22 cellular contexts compared by ENCODE assay signal in genomic region chr15:81491414-81492101, GRCh38.
"Had no signal": no experiment of that assay in that cellular context is flagged by ENCODE, and none has a peak within 500 bp of the region (broad histone marks: within the 10 kb centered on the region; RNA-seq: fewer than 3 reads in every experiment).

No MANE protein-coding gene starts in this region.

- H3K36me3 Mint-ChIP-seq: stimulated activated effector memory CD8-positive, alpha-beta T cell treated with anti-CD3 and anti-CD28 coated beads, Interleukin-12 subunit alpha, Interleukin-12 subunit beta, amount 100 ng/mL, for 72 hours had no signal

- ATAC-seq: activated CD4-positive, CD25-positive, alpha-beta regulatory T cell treated with anti-CD3 and anti-CD28 coated beads, Interleukin-2, amount 50 U/mL, for 24 hours; activated CD8-positive, alpha-beta T cell treated with anti-CD3 and anti-CD28 coated beads, Interleukin-2, amount 10 ng/mL, durations not matched to agents 7 days and 5 days; effector memory CD8-positive, alpha-beta T cell; heart left ventricle; sciatic nerve; stimulated activated effector memory CD8-positive, alpha-beta T cell treated with anti-CD3 and anti-CD28 coated beads, Interleukin-12 subunit alpha, Interleukin-12 subunit beta, amount 100 ng/mL, for 72 hours; stimulated activated naive CD8-positive, alpha-beta T cell treated with anti-CD3 and anti-CD28 coated beads, Interleukin-15, amount 100 ng/mL, for 72 hours; T-helper 17 cell had no signal

- H3K4me3 Mint-ChIP-seq: activated CD8-positive, alpha-beta T cell treated with anti-CD3 and anti-CD28 coated beads, Interleukin-2, amount 10 ng/mL, durations not matched to agents 7 days and 5 days; activated naive CD4-positive, alpha-beta T cell treated with anti-CD3 and anti-CD28 coated beads, Interleukin-2, amount 50 U/mL, for 24 hours; activated T-helper 1 cell treated with anti-CD3 and anti-CD28 coated beads, Interleukin-12 subunit alpha, Interleukin-12 subunit beta, Interleukin-2, Interleukin-4 antibody, amounts not matched to agents 30 ng/mL and 10 ng/mL and 1 ng/mL, durations not matched to agents 14 hours and 24 hours and 36 hours; central memory CD8-positive, alpha-beta T cell; effector memory CD8-positive, alpha-beta T cell; stimulated activated effector memory CD8-positive, alpha-beta T cell treated with anti-CD3 and anti-CD28 coated beads, Interleukin-12 subunit alpha, Interleukin-12 subunit beta, amount 100 ng/mL, for 72 hours; stimulated activated naive CD8-positive, alpha-beta T cell treated with anti-CD3 and anti-CD28 coated beads, Interleukin-15, amount 100 ng/mL, for 72 hours; T-helper 17 cell had no signal

- H3K4me3 ChIP-seq: colonic mucosa, dorsolateral prefrontal cortex, esophagus muscularis mucosa, heart left ventricle, tibial artery had no signal

- H3K27ac ChIP-seq: colonic mucosa, dorsolateral prefrontal cortex, esophagus muscularis mucosa, heart left ventricle, parathyroid adenoma, tibial artery had no signal

- H3K4me1 ChIP-seq: colonic mucosa, parathyroid adenoma, tibial artery had no signal

- H3K9me3 ChIP-seq: colonic mucosa, esophagus muscularis mucosa, heart left ventricle, tibial artery had no signal

- DNase-seq: activated CD4-positive, alpha-beta T cell treated with anti-CD3 and anti-CD28 coated beads, Interleukin-2, amount 50 U/mL, for 1 hour; activated CD8-positive, alpha-beta T cell treated with anti-CD3 and anti-CD28 coated beads, Interleukin-2, amount 10 ng/mL, durations not matched to agents 7 days and 5 days; activated gamma-delta T cell; aorta; colonic mucosa; effector memory CD8-positive, alpha-beta T cell; mesenchymal stem cell; small intestine; stimulated activated CD4-positive, alpha-beta T cell treated with anti-CD3 and anti-CD28 coated beads, Interleukin-2, amount 100 ng/mL, for 24 hours; stimulated activated naive CD8-positive, alpha-beta T cell treated with anti-CD3 and anti-CD28 coated beads, Interleukin-15, amount 100 ng/mL, for 72 hours; T-helper 17 cell; tibial artery had no signal

- H3K27me3 Mint-ChIP-seq: stimulated activated naive CD8-positive, alpha-beta T cell treated with anti-CD3 and anti-CD28 coated beads, Interleukin-15, amount 100 ng/mL, for 72 hours had no signal

- H3K4me1 Mint-ChIP-seq: activated naive CD4-positive, alpha-beta T cell treated with anti-CD3 and anti-CD28 coated beads, Interleukin-2, amount 50 U/mL, for 24 hours; central memory CD8-positive, alpha-beta T cell; stimulated activated effector memory CD8-positive, alpha-beta T cell treated with anti-CD3 and anti-CD28 coated beads, Interleukin-12 subunit alpha, Interleukin-12 subunit beta, amount 100 ng/mL, for 72 hours; stimulated activated naive CD8-positive, alpha-beta T cell treated with anti-CD3 and anti-CD28 coated beads, Interleukin-15, amount 100 ng/mL, for 72 hours; T-helper 17 cell had no signal

- H3K27ac Mint-ChIP-seq: activated CD8-positive, alpha-beta T cell treated with anti-CD3 and anti-CD28 coated beads, Interleukin-2, amount 10 ng/mL, durations not matched to agents 7 days and 5 days; activated naive CD4-positive, alpha-beta T cell treated with anti-CD3 and anti-CD28 coated beads, Interleukin-2, amount 50 U/mL, for 24 hours; activated T-helper 1 cell treated with anti-CD3 and anti-CD28 coated beads, Interleukin-12 subunit alpha, Interleukin-12 subunit beta, Interleukin-2, Interleukin-4 antibody, amounts not matched to agents 30 ng/mL and 10 ng/mL and 1 ng/mL, durations not matched to agents 14 hours and 24 hours and 36 hours; effector memory CD8-positive, alpha-beta T cell; stimulated activated effector memory CD8-positive, alpha-beta T cell treated with anti-CD3 and anti-CD28 coated beads, Interleukin-12 subunit alpha, Interleukin-12 subunit beta, amount 100 ng/mL, for 72 hours; stimulated activated naive CD8-positive, alpha-beta T cell treated with anti-CD3 and anti-CD28 coated beads, Interleukin-15, amount 100 ng/mL, for 72 hours; T-helper 17 cell had no signal

- H3K36me3 ChIP-seq: colonic mucosa, esophagus muscularis mucosa, heart left ventricle, tibial artery had no signal

- H3K9me3 Mint-ChIP-seq: activated naive CD4-positive, alpha-beta T cell treated with anti-CD3 and anti-CD28 coated beads, Interleukin-2, amount 50 U/mL, for 24 hours; central memory CD8-positive, alpha-beta T cell; effector memory CD8-positive, alpha-beta T cell; stimulated activated effector memory CD8-positive, alpha-beta T cell treated with anti-CD3 and anti-CD28 coated beads, Interleukin-12 subunit alpha, Interleukin-12 subunit beta, amount 100 ng/mL, for 72 hours had no signal
